ENCODE assay signal across 12 cellular contexts in the genomic region with DNA sequence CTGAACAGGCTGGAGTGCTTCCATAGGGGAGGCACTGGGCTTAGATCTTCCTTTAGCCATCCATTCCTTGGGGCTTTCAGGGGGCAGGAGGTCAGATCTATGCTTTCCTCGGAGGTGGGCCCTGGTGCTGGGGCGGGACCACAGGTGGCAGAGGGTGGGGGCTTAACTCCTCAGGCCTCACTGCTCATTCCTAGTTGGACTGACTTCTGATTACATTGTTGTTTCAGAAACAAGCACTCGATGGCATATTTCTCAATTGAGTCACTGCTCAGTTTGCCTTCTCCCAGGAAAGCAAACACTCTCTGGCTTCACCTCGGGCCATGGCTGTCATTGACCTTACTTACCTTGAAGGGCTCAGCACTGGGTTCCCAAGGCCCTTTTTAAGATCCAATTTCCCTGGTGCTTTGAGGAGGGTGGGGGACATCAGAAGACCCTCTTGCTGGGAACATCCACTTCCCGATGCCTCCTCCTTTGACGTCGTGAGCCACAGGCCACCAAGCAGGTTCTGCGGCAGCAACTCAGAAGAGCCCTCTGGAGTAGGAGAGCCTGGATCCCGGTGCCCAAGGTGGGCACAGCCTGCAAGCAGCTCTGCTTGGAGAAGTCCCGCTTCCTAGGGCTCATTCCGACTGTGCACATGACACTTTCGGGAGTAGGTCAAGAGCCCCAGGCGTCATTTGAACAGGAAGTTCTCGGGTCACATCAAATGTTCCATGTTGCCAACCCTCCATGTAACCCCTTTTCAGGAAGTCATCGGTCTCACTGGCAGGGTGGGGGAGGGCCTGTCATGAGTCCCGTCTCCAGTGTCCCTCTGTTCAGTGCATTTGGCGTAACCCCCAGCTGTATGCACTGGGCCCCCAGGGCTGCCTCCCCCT. TPM values are rescaled to one million over a fixed set of nuclear protein-coding genes. Genes with fewer than 3 reads are reported as not detected.
A peak's percentile ranks its signal among the peaks of the same experiment; 100 is the strongest.
DNase-seq lines count a peak whose midpoint lies in the region; ATAC-seq and TF ChIP-seq lines count a peak whose summit lies in the region.
"Had no signal": no experiment of that assay in that cellular context is flagged by ENCODE, and none has a peak within 500 bp of the region (broad histone marks: within the 10 kb centered on the region; RNA-seq: fewer than 3 reads in every experiment).

No MANE protein-coding gene starts in this region.

- H3K36me3 ChIP-seq in stomach, result no peaks in the 10 kb centered on the region
- H3K36me3 ChIP-seq: cardiac muscle cell had no signal

- CTCF ChIA-PET in WTC11 (lab: Charles Lee), result no interaction called here

- TF ChIP-seq CTCF in HFFc6 (IDR thresholded peaks at IDR 0.05) (no peak), WTC11 (IDR thresholded peaks at IDR 0.05) (no peak), stomach (IDR thresholded peaks at IDR 0.05) (no peak), GM13976 (IDR thresholded peaks at IDR 0.05; ENCODE audit: borderline replicate concordance, control extremely low read depth, extremely low read depth, insufficient read depth, missing control alignments) (no peak)

- WGBS in stomach, 5 donors, result 51 to 69% (median 60%) methylated on average over 14 to 17 of the region's 17 CpGs

- H3K4me3 ChIP-seq in stomach, result no peak overlapping the region
- H3K4me3 ChIP-seq: cardiac muscle cell, psoas muscle had no signal

- H3K4me1 ChIP-seq in stomach, result peaks cover 26 to 66% (median 43%) of the 10 kb centered on the region in 4 donors
- H3K4me1 ChIP-seq: psoas muscle had no signal

- H3K36me3 Mint-ChIP-seq in HFFc6 (ENCODE audit: low read depth) (no peaks in the 10 kb centered on the region), WTC11 (no peaks in the 10 kb centered on the region)

- H3K27ac Mint-ChIP-seq in HFFc6, result peak overlapping the region; percentile 72
- H3K27ac Mint-ChIP-seq in WTC11, result no peak overlapping the region

- H3K9me3 Mint-ChIP-seq in HFFc6 (no peaks in the 10 kb centered on the region), WTC11 (no peaks in the 10 kb centered on the region)

- TF ChIP-seq POLR2A in stomach (IDR thresholded peaks at IDR 0.05), result no peak

- H3K27ac ChIP-seq in stomach, result peak overlapping the region; percentile 70 to 89 (median 75)
- H3K27ac ChIP-seq: cardiac muscle cell, psoas muscle had no signal

- POLR2A ChIA-PET in WTC11 (lab: Charles Lee), result interaction anchor here (0.9 kb wide), 1 partner anchor 41 kb away, joined by 4 read pairs; a partner anchor contains a TSS

- H3K4me3 Mint-ChIP-seq in HFFc6, result peak overlapping the region; percentile 13; the same call in 1 of the 2 replicates
- H3K4me3 Mint-ChIP-seq in WTC11, result no peak overlapping the region

- no peaks in the 10 kb centered on the region for H3K9me3 ChIP-seq in stomach
- H3K9me3 ChIP-seq: psoas muscle had no signal

- H3K4me1 Mint-ChIP-seq in HFFc6 (ENCODE audit: low read depth) (peaks cover 64% of the 10 kb centered on the region), WTC11 (peaks cover 31% of the 10 kb centered on the region)

- in situ Hi-C loops in GM13976 (cut with MboI; ENCODE audit: low sequenced_read_pairs, unreplicated experiment), result no loop called here

- intact Hi-C loops in stomach (cut with DNase I; ENCODE audit: low total_unique reads) (no loop called here), sciatic nerve (cut with DNase I) (no loop called here)

- TF ChIP-seq EP300 in stomach (IDR thresholded peaks at IDR 0.05), result no peak

- H3K27me3 Mint-ChIP-seq in HFFc6 (ENCODE audit: insufficient read depth) (no peaks in the 10 kb centered on the region; the same call in 1 of the 2 replicates), WTC11 (ENCODE audit: low read depth) (no peaks in the 10 kb centered on the region)

- no peak for ATAC-seq in WTC11
- ATAC-seq in sciatic nerve, result no peak
- ATAC-seq in GM21423 (IDR thresholded peaks at IDR 0.05; ENCODE audit: unreplicated experiment), result no peak
- ATAC-seq: psoas muscle had no signal

- H3K27me3 ChIP-seq in stomach, result no peaks in the 10 kb centered on the region
- H3K27me3 ChIP-seq: cardiac muscle cell had no signal

- DNase-seq in HFFc6 (peak; percentile 72), WTC11 (ENCODE audit: low spot score) (no peak), hepatic stellate cell (ENCODE audit: low spot score) (peak; percentile 84), stomach (peak; percentile 57), sciatic nerve (ENCODE audit: low spot score) (no peak), SW480 (ENCODE audit: low spot score) (no peak), GM13976 (ENCODE audit: low spot score) (no peak)
- DNase-seq: NCI-H1694 treated with DMSO at 0.1 percent for 48 hours; stimulated activated CD8-positive, alpha-beta memory T cell treated with anti-CD3 and anti-CD28 coated beads, Interleukin-4, amount 100 ng/mL, for 48 hours had no signal

TF ChIP-seq in WTC11, 78 proteins besides CTCF, POLR2A, EP300 and RAD21:
- TF ChIP-seq, protein P1, sequence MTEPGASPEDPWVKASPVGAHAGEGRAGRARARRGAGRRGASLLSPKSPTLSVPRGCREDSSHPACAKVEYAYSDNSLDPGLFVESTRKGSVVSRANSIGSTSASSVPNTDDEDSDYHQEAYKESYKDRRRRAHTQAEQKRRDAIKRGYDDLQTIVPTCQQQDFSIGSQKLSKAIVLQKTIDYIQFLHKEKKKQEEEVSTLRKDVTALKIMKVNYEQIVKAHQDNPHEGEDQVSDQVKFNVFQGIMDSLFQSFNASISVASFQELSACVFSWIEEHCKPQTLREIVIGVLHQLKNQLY (CRISPR knock-in tag; IDR thresholded peaks at IDR 0.05), result no peak
- TF ChIP-seq GABPB1 (CRISPR knock-in tag; IDR thresholded peaks at IDR 0.05), result peak; percentile 40

RNA-seq across cellular contexts. Expression of a gene that starts 40.6 kb away (rescaled TPM):
- total RNA-seq in HFFc6 (2021; fragmentation: NEBNext Ultra II Directional; extraction: Animal tissue kit (Norgen Biotek cat#: 25700)), result 100 to 1,000 TPM in 5 of 6 experiments, 10 to 100 TPM in 1; 92.1 to 141 (median 133) TPM
- total RNA-seq in WTC11 (2021) (47.3 to 52.6 TPM (median 52.6 TPM) in 3 replicates), stomach (100 to 1,000 TPM in 1 of 5 donors, 10 to 100 TPM in 4; 21.0 to 140 (median 57.5) TPM), sciatic nerve (0.98 TPM)
- 10 to 100 TPM; 16.0 to 82.9 (median 32.5) TPM for polyA plus RNA-seq in stomach

Comparison
In these comparisons a context has a peak if more than half of its experiments do, and no peak if none do; other contexts are left out.
1. DNase-seq: peak in HFFc6 (single experiment), hepatic stellate cell (single experiment) and stomach (single experiment); none in WTC11 (single experiment), sciatic nerve (single experiment), SW480 (single experiment) and GM13976 (single experiment).
2. RNA of a gene that starts 40.6 kb away (total RNA-seq): 92.1 to 141 TPM in HFFc6, 21.0 to 140 TPM in stomach and 47.3 to 52.6 TPM in WTC11; 0.98 TPM in sciatic nerve (single experiment); every median in the first group is over 10 times any median in the second.